15 cellular contexts compared by ENCODE assay signal in genomic region chr11:129313588-129314288, GRCh38.
A peak's percentile ranks its signal among the peaks of the same experiment; 100 is the strongest.
DNase-seq lines count a peak whose midpoint lies in the region; ATAC-seq and TF ChIP-seq lines count a peak whose summit lies in the region.
"Had no signal": no experiment of that assay in that cellular context is flagged by ENCODE, and none has a peak within 500 bp of the region (broad histone marks: within the 10 kb centered on the region; RNA-seq: fewer than 3 reads in every experiment).

No MANE protein-coding gene starts in this region.

- H3K27ac ChIP-seq in A673 (ENCODE audit: low read depth, low read length, poor library complexity, severe bottlenecking) (no peak overlapping the region), VCaP (peak overlapping the region; percentile 99), heart left ventricle (peak overlapping the region in 1 of 12 donors; percentile 3), psoas muscle (no peak overlapping the region)
- H3K27ac ChIP-seq: gastrocnemius medialis, WERI-Rb-1 had no signal

- peaks cover 20% of the 10 kb centered on the region for H3K9me3 Mint-ChIP-seq in HFFc6

- peak; percentile 28 to 65 (median 36) for ATAC-seq in heart left ventricle
- ATAC-seq in psoas muscle: no peak
- ATAC-seq: gastrocnemius medialis; stimulated activated naive CD8-positive, alpha-beta T cell treated with anti-CD3 and anti-CD28 coated beads, Interleukin-15, Interleukin-2, amounts not matched to agents 100 U/mL and 50 U/mL, for 24 hours had no signal

- CTCF ChIA-PET in A673 (lab: Charles Lee): no interaction called here

- no peak overlapping the region for H3K27ac Mint-ChIP-seq in HFFc6
- H3K27ac Mint-ChIP-seq: activated naive CD8-positive, alpha-beta T cell treated with anti-CD3 and anti-CD28 coated beads, Interleukin-2, amount 10 ng/mL, durations not matched to agents 7 days and 5 days had no signal

- H3K36me3 ChIP-seq in A673 (ENCODE audit: insufficient read depth, low read length, poor library complexity, severe bottlenecking) (no peaks in the 10 kb centered on the region), heart left ventricle (no peaks in the 10 kb centered on the region), psoas muscle (ENCODE audit: insufficient read depth in 1 of 2, low read depth in 1 of 2) (no peaks in the 10 kb centered on the region)
- H3K36me3 ChIP-seq: gastrocnemius medialis, WERI-Rb-1 had no signal

- POLR2A ChIA-PET in A673 (lab: Charles Lee; ENCODE audit: low non-redundant PET): interaction anchor here (0.7 kb wide), 1 partner anchor 53 kb away, joined by 3 read pairs; no protein-coding TSS in a partner anchor

- DNase-seq in A673 (ENCODE audit: low spot score): peak; percentile 83
- DNase-seq in GM03348 (ENCODE audit: low spot score): peak; percentile 51
- no peak for DNase-seq in heart left ventricle
- DNase-seq in activated T-cell treated with anti-CD3 and anti-CD28 coated beads, Interleukin-2, amount 50 U/mL, for 1 hour: no peak
- DNase-seq in psoas muscle: no peak
- DNase-seq in HFFc6: no peak
- no peak for DNase-seq in SKM-1 (lab: John Stamatoyannopoulos, UW; ENCODE audit: unreplicated experiment)
- DNase-seq: activated naive CD8-positive, alpha-beta T cell treated with anti-CD3 and anti-CD28 coated beads, Interleukin-2, amount 10 ng/mL, durations not matched to agents 7 days and 5 days; dermis blood vessel endothelial cell; gastrocnemius medialis; naive B cell; NCI-H1436; stimulated activated naive CD8-positive, alpha-beta T cell treated with anti-CD3 and anti-CD28 coated beads, Interleukin-15, Interleukin-2, amounts not matched to agents 100 U/mL and 50 U/mL, for 24 hours had no signal

- no peak overlapping the region for H3K4me3 ChIP-seq in A673 (ENCODE audit: low read depth, low read length, poor library complexity, severe bottlenecking)
- H3K4me3 ChIP-seq in heart left ventricle: peak overlapping the region in 9 of 12 donors; percentile 17 to 43 (median 31)
- H3K4me3 ChIP-seq in psoas muscle: no peak overlapping the region
- H3K4me3 ChIP-seq: gastrocnemius medialis had no signal

- no peaks in the 10 kb centered on the region for H3K9me3 ChIP-seq in A673 (ENCODE audit: low read depth, low read length, poor library complexity, severe bottlenecking)
- no peaks in the 10 kb centered on the region for H3K9me3 ChIP-seq in heart left ventricle
- H3K9me3 ChIP-seq in psoas muscle: no peaks in the 10 kb centered on the region
- H3K9me3 ChIP-seq: gastrocnemius medialis had no signal

- intact Hi-C loops in A673 (cut with micrococcal nuclease; ENCODE audit: unreplicated experiment): no loop called here
- intact Hi-C loops in heart left ventricle (cut with DNase I): no loop called here
- intact Hi-C loops in psoas muscle (cut with DNase I): no loop called here

- H3K27me3 Mint-ChIP-seq in HFFc6 (ENCODE audit: insufficient read depth): peaks cover 12% of the 10 kb centered on the region
- H3K27me3 Mint-ChIP-seq: activated naive CD8-positive, alpha-beta T cell treated with anti-CD3 and anti-CD28 coated beads, Interleukin-2, amount 10 ng/mL, durations not matched to agents 7 days and 5 days had no signal

- H3K4me3 Mint-ChIP-seq in HFFc6: no peak overlapping the region
- H3K4me3 Mint-ChIP-seq: activated naive CD8-positive, alpha-beta T cell treated with anti-CD3 and anti-CD28 coated beads, Interleukin-2, amount 10 ng/mL, durations not matched to agents 7 days and 5 days; naive B cell had no signal

- TF ChIP-seq CTCF in A673 (conservative IDR thresholded peaks at IDR 0.05; ENCODE audit: low read depth, low read length) (no peak), VCaP (conservative IDR thresholded peaks at IDR 0.05) (no peak), heart left ventricle (IDR thresholded peaks at IDR 0.05) (no peak), psoas muscle (IDR thresholded peaks at IDR 0.05) (no peak), HFFc6 (IDR thresholded peaks at IDR 0.05) (no peak)

- H3K27me3 ChIP-seq in A673 (replicated peaks; ENCODE audit: insufficient read depth, low read depth, low read length, poor library complexity): no peaks in the 10 kb centered on the region
- H3K27me3 ChIP-seq in heart left ventricle: no peaks in the 10 kb centered on the region
- no peaks in the 10 kb centered on the region for H3K27me3 ChIP-seq in psoas muscle (ENCODE audit: insufficient read depth in 3 of 3, low read length in 2 of 3)
- H3K27me3 ChIP-seq: gastrocnemius medialis had no signal

- no peaks in the 10 kb centered on the region for H3K4me1 Mint-ChIP-seq in HFFc6 (ENCODE audit: low read depth)
- H3K4me1 Mint-ChIP-seq: activated naive CD8-positive, alpha-beta T cell treated with anti-CD3 and anti-CD28 coated beads, Interleukin-2, amount 10 ng/mL, durations not matched to agents 7 days and 5 days had no signal

- H3K4me1 ChIP-seq in A673 (ENCODE audit: insufficient read depth, low read length, poor library complexity, severe bottlenecking) (peaks cover 9% of the 10 kb centered on the region), heart left ventricle (peaks cover 0 to 19% (median 6%) of the 10 kb centered on the region in 12 donors), psoas muscle (no peaks in the 10 kb centered on the region)
- H3K4me1 ChIP-seq: gastrocnemius medialis had no signal

- no peaks in the 10 kb centered on the region for H3K36me3 Mint-ChIP-seq in HFFc6 (ENCODE audit: low read depth)
- H3K36me3 Mint-ChIP-seq: activated naive CD8-positive, alpha-beta T cell treated with anti-CD3 and anti-CD28 coated beads, Interleukin-2, amount 10 ng/mL, durations not matched to agents 7 days and 5 days had no signal

- WGBS in heart left ventricle, 4 donors: 58 to 68% (median 61%) methylated on average over 4 of the region's 4 CpGs
- 56 to 64% (median 57%) methylated on average over 4 of the region's 4 CpGs for WGBS in psoas muscle, 3 donors

- TF ChIP-seq POLR2A in heart left ventricle (IDR thresholded peaks at IDR 0.05): no peak

- no TSS peak for BruUV-seq in A673 (replicated peaks; lab: Mats Ljungman, UMichigan)

Comparison
In these comparisons a context has a peak if more than half of its experiments do, and no peak if none do; other contexts are left out.
1. DNase-seq: peak in A673 (single experiment) and GM03348 (single experiment); none in heart left ventricle (0 of 5), activated T-cell treated with anti-CD3 and anti-CD28 coated beads, Interleukin-2, amount 50 U/mL, for 1 hour (single experiment), psoas muscle (0 of 2), HFFc6 (single experiment) and SKM-1 (single experiment).
2. H3K4me3 ChIP-seq: peak in heart left ventricle (9 of 12); none in A673 (single experiment) and psoas muscle (single experiment).
3. ATAC-seq: peak in heart left ventricle (4 of 4); none in psoas muscle (0 of 4).